ENCODE assay signal across 12 cellular contexts in the genomic region with DNA sequence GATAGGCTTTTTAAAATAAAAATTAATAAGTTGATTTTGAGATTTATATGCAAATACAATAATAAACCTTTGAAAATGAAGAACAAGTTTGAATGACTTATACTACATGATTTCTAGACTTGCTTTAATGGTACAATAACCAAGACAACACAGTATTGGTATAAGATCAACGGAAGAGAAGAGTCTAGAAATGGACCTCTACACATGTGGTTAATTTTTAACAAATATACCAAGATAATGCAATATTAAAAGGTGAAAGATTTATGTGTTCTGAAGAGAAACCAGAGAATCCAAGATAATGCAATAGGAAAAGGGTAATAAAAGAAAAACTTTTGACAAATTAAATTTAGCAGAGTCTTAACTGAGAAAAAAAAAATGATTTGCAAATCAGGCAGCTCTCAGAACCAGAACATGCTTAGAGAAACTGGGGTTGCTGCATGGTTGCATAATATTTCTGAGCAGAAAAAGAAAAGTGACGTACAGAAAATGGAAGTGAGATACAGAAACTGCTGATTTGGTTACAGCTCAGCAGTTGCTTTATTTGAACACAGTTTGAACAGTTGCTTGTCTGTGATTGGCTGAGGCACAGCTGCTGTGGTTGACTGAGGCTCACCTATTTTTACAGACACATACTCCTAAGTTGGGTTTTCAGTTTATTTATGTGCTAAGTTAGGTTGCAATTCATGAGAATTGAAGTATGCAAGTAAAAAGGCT.
DNase-seq lines count a peak whose midpoint lies in the region; ATAC-seq and TF ChIP-seq lines count a peak whose summit lies in the region.
"Had no signal": no experiment of that assay in that cellular context is flagged by ENCODE, and none has a peak within 500 bp of the region (broad histone marks: within the 10 kb centered on the region; RNA-seq: fewer than 3 reads in every experiment).

No MANE protein-coding gene starts in this region.

- H3K9me3 ChIP-seq in gastrocnemius medialis: no peaks in the 10 kb centered on the region

- no peak overlapping the region for H3K4me3 ChIP-seq in gastrocnemius medialis
- H3K4me3 ChIP-seq: SK-N-MC had no signal

- in situ Hi-C loops in gastrocnemius medialis (cut with MboI; ENCODE audit: low sequenced_read_pairs in 4 of 4): loop anchor here in 2 of 4 donors (25.0 kb wide), 2 partner anchors 368 to 493 kb away; a partner anchor contains a TSS

- DNase-seq in Ammon's horn (ENCODE audit: low spot score) (peak; percentile 9), NOMO-1 treated with DMSO at 0.1 percent for 48 hours (lab: John Stamatoyannopoulos, UW; ENCODE audit: unreplicated experiment) (peak; percentile 59), gastrocnemius medialis (no peak), NCI-H345 (lab: John Stamatoyannopoulos, UW) (no peak), posterior cingulate gyrus (no peak)
- DNase-seq: activated CD4-positive, alpha-beta T cell treated with anti-CD3 and anti-CD28 coated beads, Interleukin-2, amount 10 ng/mL, durations not matched to agents 7 days and 5 days; activated naive CD4-positive, alpha-beta T cell treated with anti-CD3 and anti-CD28 coated beads, Interleukin-2, amount 50 U/mL, for 16 hours; kidney glomerular epithelial cell had no signal

- no peaks in the 10 kb centered on the region for H3K27me3 ChIP-seq in gastrocnemius medialis

- ATAC-seq in GM19372 (IDR thresholded peaks at IDR 0.05; ENCODE audit: low read depth, unreplicated experiment) (peak; percentile 59), HG02852 (IDR thresholded peaks at IDR 0.05; ENCODE audit: unreplicated experiment) (peak; percentile 90), gastrocnemius medialis (no peak), HG03457 (IDR thresholded peaks at IDR 0.05; ENCODE audit: unreplicated experiment) (no peak)

- no peak for TF ChIP-seq POLR2A in gastrocnemius medialis (IDR thresholded peaks at IDR 0.05)

- intact Hi-C loops in gastrocnemius medialis (cut with DNase I; ENCODE audit: low total_unique reads) (no loop called here), posterior cingulate gyrus (cut with DNase I) (no loop called here)

- no peaks in the 10 kb centered on the region for H3K36me3 ChIP-seq in gastrocnemius medialis

- H3K4me1 ChIP-seq in gastrocnemius medialis: no peaks in the 10 kb centered on the region

- H3K27ac ChIP-seq in gastrocnemius medialis: no peak overlapping the region
- H3K27ac ChIP-seq: SK-N-MC had no signal

- TF ChIP-seq CTCF in gastrocnemius medialis (IDR thresholded peaks at IDR 0.05 in 4 of 5, conservative IDR thresholded peaks at IDR 0.05 in 1 of 5): no peak

Comparison
In these comparisons a context has a peak if more than half of its experiments do, and no peak if none do; other contexts are left out.
1. DNase-seq: peak in Ammon's horn (single experiment) and NOMO-1 treated with DMSO at 0.1 percent for 48 hours (single experiment); none in gastrocnemius medialis (0 of 2), NCI-H345 (single experiment) and posterior cingulate gyrus (0 of 10).
2. ATAC-seq: peak in GM19372 (single experiment) and HG02852 (single experiment); none in gastrocnemius medialis (0 of 2) and HG03457 (single experiment).